Comparison of ENCODE assay signal across 1 cellular context in genomic region chr2:120012363-120012762, GRCh38.
TF ChIP-seq lines count a peak whose summit lies in the region.

No MANE protein-coding gene starts in this region.

TF ChIP-seq in HEK293, 187 proteins besides CTCF, POLR2A, EP300 and RAD21 (continued from another document):
- TF ChIP-seq TSHZ1 (tag by site-specific recombination; IDR thresholded peaks at IDR 0.05; ENCODE audit: borderline replicate concordance), result no peak
- peak; percentile 55 for TF ChIP-seq SCRT2 (tag by site-specific recombination; IDR thresholded peaks at IDR 0.05)
- TF ChIP-seq ZNF335 (tag by site-specific recombination; conservative IDR thresholded peaks at IDR 0.05), result peak; percentile 47; the same call in 1 of the 2 replicates
